ENCODE assay signal across 15 cellular contexts in genomic region chr2:11930211-11930761, GRCh38.
DNase-seq lines count a peak whose midpoint lies in the region; ATAC-seq and TF ChIP-seq lines count a peak whose summit lies in the region.
"Had no signal": no experiment of that assay in that cellular context is flagged by ENCODE, and none has a peak within 500 bp of the region (broad histone marks: within the 10 kb centered on the region; RNA-seq: fewer than 3 reads in every experiment).

No MANE protein-coding gene starts in this region.

- TF ChIP-seq POLR2A in tibial nerve (IDR thresholded peaks at IDR 0.05), result no peak

- H3K4me1 ChIP-seq in lung (ENCODE audit: control insufficient read depth in 2 of 2, insufficient read depth in 2 of 2, low read length in 2 of 2) (peaks cover 0 to 2% of the 10 kb centered on the region in 2 donors), tibial nerve (peaks cover 0 to 8% (median 0%) of the 10 kb centered on the region in 4 donors)
- H3K4me1 ChIP-seq: psoas muscle had no signal

- H3K9me3 ChIP-seq in lung (ENCODE audit: control insufficient read depth in 2 of 2, insufficient read depth in 1 of 2, low read length in 1 of 2), result no peaks in the 10 kb centered on the region
- no peaks in the 10 kb centered on the region for H3K9me3 ChIP-seq in tibial nerve
- H3K9me3 ChIP-seq: psoas muscle had no signal

- H3K4me3 ChIP-seq in astrocyte of the spinal cord (ENCODE audit: low read depth, low read length) (no peak overlapping the region), lung (no peak overlapping the region), tibial nerve (no peak overlapping the region), dorsolateral prefrontal cortex (no peak overlapping the region)
- H3K4me3 ChIP-seq: BLaER1, psoas muscle had no signal

- in situ Hi-C loops in astrocyte of the spinal cord (cut with HindIII; ENCODE audit: low sequenced_read_pairs), result no loop called here

- no peak for TF ChIP-seq EP300 in tibial nerve (IDR thresholded peaks at IDR 0.05)

- ATAC-seq in GM21360 (IDR thresholded peaks at IDR 0.05; ENCODE audit: unreplicated experiment), result peak; percentile 61
- ATAC-seq in lung (ENCODE audit: insufficient read depth, low FRiP score), result peak; percentile 51
- no peak for ATAC-seq in GM21825 (IDR thresholded peaks at IDR 0.05; ENCODE audit: unreplicated experiment)
- ATAC-seq: psoas muscle, WTC11 had no signal

- intact Hi-C loops in dorsolateral prefrontal cortex (cut with DNase I), result no loop called here

- TF ChIP-seq CTCF in astrocyte of the spinal cord (IDR thresholded peaks at IDR 0.05; ENCODE audit: low read depth, low read length) (no peak), lung (IDR thresholded peaks at IDR 0.05; ENCODE audit: control extremely low read depth, extremely low read depth) (no peak), tibial nerve (IDR thresholded peaks at IDR 0.05) (no peak), dorsolateral prefrontal cortex (IDR thresholded peaks at IDR 0.05 in 54 of 56, conservative IDR thresholded peaks at IDR 0.05 in 2 of 56; ENCODE audit: low read depth in 1 of 56, partially characterized antibody in 56 of 56) (no peak)

- DNase-seq in Ammon's horn (ENCODE audit: low spot score) (peak; percentile 14), astrocyte of the spinal cord (ENCODE audit: low read depth, low spot score) (peak; percentile 30), lung (ENCODE audit: low spot score) (peak; percentile 34), tibial nerve (ENCODE audit: low spot score in 2 of 2) (no peak), dorsolateral prefrontal cortex (no peak), LoVo (ENCODE audit: low spot score) (no peak)
- DNase-seq: hippocampal formation; NCI-H1092 treated with DMSO at 0.1 percent for 48 hours; NCI-H510A treated with DMSO at 0.1 percent for 48 hours; stimulated activated CD4-positive, alpha-beta T cell treated with anti-CD3 and anti-CD28 coated beads, Interleukin-4, amount 100 ng/mL, for 24 hours had no signal

- H3K27me3 ChIP-seq in lung (ENCODE audit: control insufficient read depth, insufficient read depth) (no peaks in the 10 kb centered on the region), tibial nerve (no peaks in the 10 kb centered on the region), dorsolateral prefrontal cortex (peaks cover 0 to 3% (median 0%) of the 10 kb centered on the region in 45 donors)
- H3K27me3 ChIP-seq: BLaER1 had no signal

- WGBS in lung, 2 donors, result 40 to 43% methylated on average over 11 of the region's 11 CpGs
- 37 to 38% methylated on average over 11 of the region's 11 CpGs for WGBS in tibial nerve, 2 donors

- H3K36me3 ChIP-seq in lung (ENCODE audit: control insufficient read depth in 2 of 2, insufficient read depth in 2 of 2, low read length in 2 of 2) (no peaks in the 10 kb centered on the region), tibial nerve (no peaks in the 10 kb centered on the region)
- H3K36me3 ChIP-seq: BLaER1 had no signal

- H3K27ac ChIP-seq in lung (ENCODE audit: low read depth in 1 of 2, low read length in 1 of 2) (no peak overlapping the region), tibial nerve (no peak overlapping the region), dorsolateral prefrontal cortex (no peak overlapping the region)
- H3K27ac ChIP-seq: BLaER1, psoas muscle had no signal

Comparison
In these comparisons a context has a peak if more than half of its experiments do, and no peak if none do; other contexts are left out.
1. DNase-seq: peak in Ammon's horn (single experiment), astrocyte of the spinal cord (single experiment) and lung (single experiment); none in tibial nerve (0 of 2), dorsolateral prefrontal cortex (0 of 10) and LoVo (single experiment).